Comparison of ENCODE assay signal across 13 cellular contexts in genomic region chr5:150299571-150300327, GRCh38. TPM values are rescaled to one million over a fixed set of nuclear protein-coding genes. Genes with fewer than 3 reads are reported as not detected.
DNase-seq lines count a peak whose midpoint lies in the region; ATAC-seq and TF ChIP-seq lines count a peak whose summit lies in the region.
"Had no signal": no experiment of that assay in that cellular context is flagged by ENCODE, and none has a peak within 500 bp of the region (broad histone marks: within the 10 kb centered on the region; RNA-seq: fewer than 3 reads in every experiment).

No MANE protein-coding gene starts in this region.

- no peaks in the 10 kb centered on the region for H3K79me2 ChIP-seq in GM23338 (replicated peaks; ENCODE audit: insufficient read depth)

- TF ChIP-seq EP300 in transverse colon (IDR thresholded peaks at IDR 0.05; ENCODE audit: low read depth): no peak

- H3K27ac ChIP-seq in transverse colon (peak overlapping the region; percentile 47 to 60 (median 57)), GM23338 (ENCODE audit: low read depth) (no peak overlapping the region)
- H3K27ac ChIP-seq: neutrophil had no signal

- DNase-seq in HFFc6 (peak; percentile 25), astrocyte of the spinal cord (ENCODE audit: low read depth, low spot score) (peak; percentile 54), left kidney (ENCODE audit: low read depth, low spot score) (peak; percentile 28), transverse colon (no peak), GM23338 (ENCODE audit: low spot score) (no peak)
- DNase-seq in effector CD8-positive, alpha-beta T cell (lab: John Stamatoyannopoulos, UW): no peak
- DNase-seq: activated CD4-positive, alpha-beta T cell treated with anti-CD3 and anti-CD28 coated beads, Interleukin-2, amount 50 U/mL, for 48 hours; activated effector memory CD4-positive, alpha-beta T cell treated with anti-CD3 and anti-CD28 coated beads, Interleukin-2, amount 50 U/mL, for 16 hours; stimulated activated naive B cell treated with anti-CD40 and anti-IgM and Interleukin-4, amounts not matched to agents 10 μg/mL and 1 μg/mL and 100 μg/mL, for 72 hours had no signal

- H3K27ac Mint-ChIP-seq in HFFc6 (peak overlapping the region; percentile 96), GM23338 (no peak overlapping the region)
- H3K27ac Mint-ChIP-seq: stimulated activated naive B cell treated with anti-CD40 and anti-IgM and Interleukin-4, amounts not matched to agents 10 μg/mL and 1 μg/mL and 100 μg/mL, for 72 hours had no signal

- TF ChIP-seq CTCF in HFFc6 (IDR thresholded peaks at IDR 0.05): no peak
- TF ChIP-seq CTCF in astrocyte of the spinal cord (IDR thresholded peaks at IDR 0.05; ENCODE audit: low read depth, low read length): no peak
- TF ChIP-seq CTCF in transverse colon (IDR thresholded peaks at IDR 0.05): no peak
- TF ChIP-seq CTCF in GM23338 (conservative IDR thresholded peaks at IDR 0.05; ENCODE audit: low read depth in 2 of 2): no peak

- intact Hi-C loops in transverse colon (cut with DNase I; ENCODE audit: low total_unique reads): no loop called here

- H3K36me3 ChIP-seq in transverse colon (no peaks in the 10 kb centered on the region), GM23338 (ENCODE audit: insufficient read depth) (no peaks in the 10 kb centered on the region)
- H3K36me3 ChIP-seq: neutrophil had no signal

- no peaks in the 10 kb centered on the region for H3K27me3 Mint-ChIP-seq in HFFc6 (ENCODE audit: insufficient read depth)
- peaks cover 16% of the 10 kb centered on the region for H3K27me3 Mint-ChIP-seq in GM23338 (ENCODE audit: insufficient read depth, low read depth, poor library complexity)

- in situ Hi-C loops in astrocyte of the spinal cord (cut with HindIII; ENCODE audit: low sequenced_read_pairs): no loop called here
- in situ Hi-C loops in transverse colon (cut with MboI; ENCODE audit: low pct_ligation_motif_present in 1 of 4, low pct_unique_long_range_greater_than_20kb in 1 of 4, low sequenced_read_pairs in 3 of 4): no loop called here

- 64 to 72% methylated on average over 5 to 6 of the region's 6 CpGs for WGBS in transverse colon (ENCODE audit: low coverage in 1 of 2), 2 donors

- H3F3A ChIP-seq in GM23338 (replicated peaks; ENCODE audit: low read depth): peaks cover 7% of the 10 kb centered on the region; the same call in 1 of the 2 replicates

- no peak overlapping the region for H2AFZ ChIP-seq in GM23338

- H3K9me3 ChIP-seq in transverse colon: no peaks in the 10 kb centered on the region
- H3K9me3 ChIP-seq: neutrophil had no signal

- H3K9me3 Mint-ChIP-seq in HFFc6 (no peaks in the 10 kb centered on the region), GM23338 (no peaks in the 10 kb centered on the region; the same call in 2 of the 3 replicates)
- H3K9me3 Mint-ChIP-seq: stimulated activated naive B cell treated with anti-CD40 and anti-IgM and Interleukin-4, amounts not matched to agents 10 μg/mL and 1 μg/mL and 100 μg/mL, for 72 hours had no signal

- H3K4me1 ChIP-seq in transverse colon (peaks cover 0 to 39% (median 8%) of the 10 kb centered on the region in 4 donors), GM23338 (ENCODE audit: insufficient read depth) (peaks cover 30% of the 10 kb centered on the region)

- ATAC-seq in GM23338: no peak
- no peak for ATAC-seq in GM19395 (IDR thresholded peaks at IDR 0.05; ENCODE audit: unreplicated experiment)
- ATAC-seq: stimulated activated naive B cell treated with anti-CD40 and anti-IgM and Interleukin-4, amounts not matched to agents 10 μg/mL and 1 μg/mL and 100 μg/mL, for 72 hours had no signal

- no peaks in the 10 kb centered on the region for H4K20me1 ChIP-seq in GM23338 (replicated peaks; ENCODE audit: insufficient read depth)

- peaks cover 37% of the 10 kb centered on the region for H3K27me3 ChIP-seq in transverse colon
- peaks cover 12% of the 10 kb centered on the region for H3K27me3 ChIP-seq in GM23338 (ENCODE audit: insufficient read depth)

- no peak overlapping the region for H3K4me3 ChIP-seq in astrocyte of the spinal cord (ENCODE audit: low read depth, low read length)
- H3K4me3 ChIP-seq in transverse colon: no peak overlapping the region
- no peak overlapping the region for H3K4me3 ChIP-seq in GM23338

- H3K36me3 Mint-ChIP-seq in HFFc6 (ENCODE audit: low read depth) (no peaks in the 10 kb centered on the region), GM23338 (ENCODE audit: low read depth) (no peaks in the 10 kb centered on the region)
- H3K36me3 Mint-ChIP-seq: stimulated activated naive B cell treated with anti-CD40 and anti-IgM and Interleukin-4, amounts not matched to agents 10 μg/mL and 1 μg/mL and 100 μg/mL, for 72 hours had no signal

- no peak overlapping the region for H3K4me2 ChIP-seq in GM23338

- peak overlapping the region; percentile 56 for H3K4me3 Mint-ChIP-seq in HFFc6
- H3K4me3 Mint-ChIP-seq in GM23338: no peak overlapping the region
- H3K4me3 Mint-ChIP-seq: stimulated activated naive B cell treated with anti-CD40 and anti-IgM and Interleukin-4, amounts not matched to agents 10 μg/mL and 1 μg/mL and 100 μg/mL, for 72 hours had no signal

- no peak for TF ChIP-seq POLR2A in transverse colon (IDR thresholded peaks at IDR 0.05)

- no peaks in the 10 kb centered on the region for H3K9me2 ChIP-seq in GM23338 (ENCODE audit: insufficient read depth)

- H3K4me1 Mint-ChIP-seq in HFFc6 (ENCODE audit: low read depth) (peaks cover 71% of the 10 kb centered on the region), GM23338 (peaks cover 35% of the 10 kb centered on the region)

TF ChIP-seq in GM23338, 12 proteins besides CTCF, POLR2A, EP300 and RAD21 (continues in another document):
- TF ChIP-seq ZNF114 (CRISPR knock-in tag; IDR thresholded peaks at IDR 0.05) (no peak), POLR2AphosphoS5 (IDR thresholded peaks at IDR 0.05; ENCODE audit: low read depth) (no peak), CREB1 (CRISPR knock-in tag; IDR thresholded peaks at IDR 0.05; ENCODE audit: low read depth) (no peak), EZH2 (IDR thresholded peaks at IDR 0.05; ENCODE audit: low read depth, unreplicated experiment) (no peak), EZH2phosphoT487 (IDR thresholded peaks at IDR 0.05; ENCODE audit: unreplicated experiment) (no peak)

RNA-seq across cellular contexts. Expression of gene ARSI, which starts 3.0 kb away (rescaled TPM):
- 1 to 10 TPM; 4.6 to 6.7 (median 4.9) TPM for total RNA-seq in HFFc6 (2021; fragmentation: NEBNext Ultra II Directional; extraction: Animal tissue kit (Norgen Biotek cat#: 25700))
- 1 to 10 TPM in 1 of 4 donors, under 1 TPM in 1, not detected in 2; 0.48 to 1.6 TPM for total RNA-seq in transverse colon
- total RNA-seq in GM23338 (2014; rRNA removed; shearing (Covaris generic)): 6.9 and 7.1 TPM in 2 replicates
- polyA plus RNA-seq in GM23338 (2016; fragmentation: Nextera tagmentation; extraction: Ambion mirVana): 0.99 and 1.6 TPM in 2 replicates
- total RNA-seq: T-helper 2 cell treated with Interferon-gamma antibody and Interleukin-4, amounts not matched to agents 100 ng/mL and 5 ng/mL, for 36 hours had no signal

RNA-seq across cellular contexts. Expression of gene CAMK2A, which starts 10.2 kb away (rescaled TPM):
- under 1 TPM; 0.09 to 0.64 (median 0.18) TPM for total RNA-seq in HFFc6 (2021; fragmentation: NEBNext Ultra II Directional; extraction: Animal tissue kit (Norgen Biotek cat#: 25700))
- under 1 TPM in 2 of 4 donors, not detected in 2; 0.32 to 0.82 TPM for total RNA-seq in transverse colon
- not detected in 2 replicates for total RNA-seq in GM23338 (2014; rRNA removed; shearing (Covaris generic))
- polyA plus RNA-seq in GM23338 (2016; fragmentation: Nextera tagmentation; extraction: Ambion mirVana): 0.18 TPM in 1 of 2 replicates, not detected in the other
- total RNA-seq: chondrocyte; T-helper 2 cell treated with Interferon-gamma antibody and Interleukin-4, amounts not matched to agents 100 ng/mL and 5 ng/mL, for 36 hours had no signal

RNA-seq across cellular contexts. Expression of gene TCOF1, which starts 57.7 kb away (rescaled TPM):
- total RNA-seq in HFFc6 (2021; fragmentation: NEBNext Ultra II Directional; extraction: Animal tissue kit (Norgen Biotek cat#: 25700)): 10 to 100 TPM; 30.8 to 44.6 (median 38.5) TPM
- 10 to 100 TPM; 12.0 to 87.2 (median 31.3) TPM for total RNA-seq in transverse colon
- total RNA-seq in GM23338 (2014; rRNA removed; shearing (Covaris generic)): 152 and 165 TPM in 2 replicates
- polyA plus RNA-seq in GM23338 (2016; fragmentation: Nextera tagmentation; extraction: Ambion mirVana): 83.4 and 86.8 TPM in 2 replicates

Comparison
In these comparisons a context has a peak if more than half of its experiments do, and no peak if none do; other contexts are left out.
1. DNase-seq: peak in HFFc6 (single experiment), astrocyte of the spinal cord (single experiment) and left kidney (single experiment); none in transverse colon (single experiment), GM23338 (single experiment) and effector CD8-positive, alpha-beta T cell (single experiment).